17 cellular contexts compared by ENCODE assay signal in genomic region chr6:11033825-11034224, GRCh38. TPM values are rescaled to one million over a fixed set of nuclear protein-coding genes. Genes with fewer than 3 reads are reported as not detected.
DNase-seq lines count a peak whose midpoint lies in the region; ATAC-seq, FAIRE-seq and TF ChIP-seq lines count a peak whose summit lies in the region.
"Had no signal": no experiment of that assay in that cellular context is flagged by ENCODE, and none has a peak within 500 bp of the region (broad histone marks: within the 10 kb centered on the region; RNA-seq: fewer than 3 reads in every experiment).

No MANE protein-coding gene starts in this region.

- TF ChIP-seq CTCF in AG09309 (IDR thresholded peaks at IDR 0.05; ENCODE audit: control insufficient read depth, insufficient read depth, low read depth, low read length, missing control alignments) (no peak), bronchial epithelial cell (IDR thresholded peaks at IDR 0.05; ENCODE audit: insufficient read depth, low read length, severe bottlenecking) (no peak), sigmoid colon (IDR thresholded peaks at IDR 0.05) (no peak)

- TF ChIP-seq POLR2A in sigmoid colon (IDR thresholded peaks at IDR 0.05): no peak

- no peaks in the 10 kb centered on the region for H3K36me3 Mint-ChIP-seq in effector memory CD8-positive, alpha-beta T cell (ENCODE audit: insufficient read depth)

- no peak overlapping the region for H3K4me3 Mint-ChIP-seq in effector memory CD8-positive, alpha-beta T cell
- H3K4me3 Mint-ChIP-seq: activated CD4-positive, alpha-beta T cell treated with anti-CD3 and anti-CD28 coated beads, Interleukin-2, amount 10 ng/mL, durations not matched to agents 24 days and 14 days; activated T-cell treated with anti-CD3 and anti-CD28 coated beads, Interleukin-2, amount 50 U/mL, for 72 hours had no signal

- no peak overlapping the region for H3K27ac ChIP-seq in sigmoid colon
- H3K27ac ChIP-seq: parathyroid adenoma had no signal

- H3K9me3 ChIP-seq in sigmoid colon: no peaks in the 10 kb centered on the region
- H3K9me3 ChIP-seq: mucosa of descending colon had no signal

- H3K9me3 Mint-ChIP-seq in effector memory CD8-positive, alpha-beta T cell: no peaks in the 10 kb centered on the region
- H3K9me3 Mint-ChIP-seq: activated CD4-positive, alpha-beta T cell treated with anti-CD3 and anti-CD28 coated beads, Interleukin-2, amount 10 ng/mL, durations not matched to agents 24 days and 14 days; activated T-cell treated with anti-CD3 and anti-CD28 coated beads, Interleukin-2, amount 50 U/mL, for 72 hours had no signal

- intact Hi-C loops in sigmoid colon (cut with DNase I): no loop called here

- H3K27me3 ChIP-seq in bronchial epithelial cell (ENCODE audit: control insufficient read depth, insufficient read depth, low read length) (no peaks in the 10 kb centered on the region), sigmoid colon (peaks cover 0 to 8% (median 0%) of the 10 kb centered on the region in 3 donors)

- H3K4me3 ChIP-seq in AG09309 (ENCODE audit: control insufficient read depth, low read depth, low read length) (no peak overlapping the region), bronchial epithelial cell (ENCODE audit: low read depth, low read length) (no peak overlapping the region), sigmoid colon (no peak overlapping the region)
- H3K4me3 ChIP-seq: mucosa of descending colon had no signal

- TF ChIP-seq EP300 in sigmoid colon (IDR thresholded peaks at IDR 0.05): no peak

- no peak for ATAC-seq in effector memory CD8-positive, alpha-beta T cell (replicated peaks)
- ATAC-seq in GM18502 (IDR thresholded peaks at IDR 0.05; ENCODE audit: poor library complexity, unreplicated experiment): no peak
- ATAC-seq: activated T-cell treated with anti-CD3 and anti-CD28 coated beads, Interleukin-2, amount 50 U/mL, for 72 hours; mucosa of descending colon had no signal

- no peaks in the 10 kb centered on the region for H3K4me1 Mint-ChIP-seq in effector memory CD8-positive, alpha-beta T cell (ENCODE audit: low read depth in 2 of 2)
- H3K4me1 Mint-ChIP-seq: activated CD4-positive, alpha-beta T cell treated with anti-CD3 and anti-CD28 coated beads, Interleukin-2, amount 10 ng/mL, durations not matched to agents 24 days and 14 days had no signal

- no peak overlapping the region for H3K27ac Mint-ChIP-seq in effector memory CD8-positive, alpha-beta T cell
- H3K27ac Mint-ChIP-seq: activated CD4-positive, alpha-beta T cell treated with anti-CD3 and anti-CD28 coated beads, Interleukin-2, amount 10 ng/mL, durations not matched to agents 24 days and 14 days; activated T-cell treated with anti-CD3 and anti-CD28 coated beads, Interleukin-2, amount 50 U/mL, for 72 hours had no signal

- DNase-seq in AG09309 (ENCODE audit: low read depth) (peak; percentile 51), LHCN-M2 (ENCODE audit: low read depth) (peak; percentile 76), bronchial epithelial cell (ENCODE audit: low read depth) (peak; percentile 79), myocyte (ENCODE audit: low read depth) (peak; percentile 11), T1000 (lab: John Stamatoyannopoulos, UW) (no peak), sigmoid colon (no peak)
- no peak for DNase-seq in effector memory CD8-positive, alpha-beta T cell
- DNase-seq: activated CD4-positive, alpha-beta T cell treated with anti-CD3 and anti-CD28 coated beads, Interleukin-2, amount 10 ng/mL, durations not matched to agents 24 days and 14 days; activated T-cell treated with anti-CD3 and anti-CD28 coated beads, Interleukin-2, amount 50 U/mL, for 72 hours; amygdala; islet precursor cell; mucosa of descending colon; NCI-H187; NCI-H69; RPMI8226 had no signal

- no peak for FAIRE-seq in bronchial epithelial cell (lab: Jason Lieb, UNC)

- H3K36me3 ChIP-seq in bronchial epithelial cell (ENCODE audit: control insufficient read depth, insufficient read depth, low read length) (no peaks in the 10 kb centered on the region), sigmoid colon (no peaks in the 10 kb centered on the region)

- peaks cover 53 to 75% of the 10 kb centered on the region in 2 donors for H3K27me3 Mint-ChIP-seq in effector memory CD8-positive, alpha-beta T cell

- no peaks in the 10 kb centered on the region for H3K4me1 ChIP-seq in sigmoid colon
- H3K4me1 ChIP-seq: parathyroid adenoma had no signal

RNA-seq across cellular contexts. Expression of gene ELOVL2, which starts 10.3 kb away (rescaled TPM):
- 0.06 TPM in 1 of 2 replicates, not detected in the other for total RNA-seq in LHCN-M2 (2014; rRNA removed)
- polyA plus RNA-seq in LHCN-M2 (2012): 0.11 TPM
- under 0.01 TPM in 1 of 2 replicates, not detected in the other for total RNA-seq in bronchial epithelial cell
- 0.05 TPM in 1 of 2 replicates, not detected in the other for total RNA-seq in myocyte
- 0.11 TPM for polyA plus RNA-seq in myocyte (2012)
- under 1 TPM; 0.16 to 0.83 (median 0.56) TPM for total RNA-seq in sigmoid colon
- under 1 TPM in 1 of 3 donors, not detected in 2; 0.36 TPM for polyA plus RNA-seq in sigmoid colon
- total RNA-seq: activated CD4-positive, alpha-beta T cell treated with anti-CD3 and anti-CD28 coated beads, Interleukin-2, amount 10 ng/mL, durations not matched to agents 24 days and 14 days had no signal

RNA-seq across cellular contexts. Expression of gene SMIM13, which starts 59.8 kb away (rescaled TPM):
- total RNA-seq in LHCN-M2 (2014; rRNA removed) (9.4 and 11.4 TPM in 2 replicates), bronchial epithelial cell (16.4 and 17.1 TPM in 2 replicates), myocyte (20.0 TPM in 2 replicates), sigmoid colon (10 to 100 TPM in 1 of 4 donors, 1 to 10 TPM in 3; 8.7 to 12.1 (median 8.8) TPM)
- 5.5 TPM for polyA plus RNA-seq in LHCN-M2 (2012)
- 7.8 TPM for polyA plus RNA-seq in myocyte (2012)
- polyA plus RNA-seq in sigmoid colon: 1 to 10 TPM; 1.8 to 2.9 (median 2.8) TPM

Comparison
In these comparisons a context has a peak if more than half of its experiments do, and no peak if none do; other contexts are left out.
1. DNase-seq: peak in AG09309 (single experiment), LHCN-M2 (single experiment), bronchial epithelial cell (single experiment) and myocyte (single experiment); none in T1000 (single experiment), effector memory CD8-positive, alpha-beta T cell (0 of 3) and sigmoid colon (single experiment).